ENCODE assay signal across 12 cellular contexts in the genomic region with DNA sequence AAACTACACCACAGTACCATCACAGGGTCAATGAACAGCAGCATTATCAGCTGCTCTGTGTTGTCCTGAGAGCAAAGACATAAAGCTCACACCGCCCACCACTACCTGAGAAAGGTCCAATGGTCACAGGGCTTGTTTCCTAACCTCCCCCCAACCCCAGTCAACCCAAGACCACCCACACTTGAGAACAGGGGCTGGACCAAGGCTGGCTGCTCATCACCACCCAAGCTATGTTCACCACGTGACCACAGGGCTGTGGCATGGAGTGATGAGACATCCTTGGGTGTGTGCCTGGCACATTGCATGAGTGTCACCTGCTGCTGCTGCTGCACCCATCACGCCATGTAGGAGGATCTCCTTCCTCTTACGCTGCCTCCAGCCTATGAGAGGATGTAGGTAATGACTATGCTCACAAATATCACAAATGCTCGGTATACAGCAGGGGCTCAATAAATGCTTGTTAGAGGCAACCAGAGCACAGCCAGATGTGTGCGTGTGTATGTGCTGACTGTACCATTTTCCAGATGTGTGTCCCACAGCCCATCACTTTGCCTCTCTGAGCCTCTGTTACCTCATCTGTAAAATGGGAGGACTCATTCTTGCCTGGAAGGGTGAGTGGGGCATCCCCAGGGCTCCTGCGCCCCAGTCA. TPM values are rescaled to one million over a fixed set of nuclear protein-coding genes. Genes with fewer than 3 reads are reported as not detected.
A peak's percentile ranks its signal among the peaks of the same experiment; 100 is the strongest.
DNase-seq lines count a peak whose midpoint lies in the region; ATAC-seq and TF ChIP-seq lines count a peak whose summit lies in the region.
"Had no signal": no experiment of that assay in that cellular context is flagged by ENCODE, and none has a peak within 500 bp of the region (broad histone marks: within the 10 kb centered on the region; RNA-seq: fewer than 3 reads in every experiment).

No MANE protein-coding gene starts in this region.

- H3K27ac Mint-ChIP-seq in CD14-positive monocyte: peak overlapping the region; percentile 87 to 96 (median 91)
- H3K27ac Mint-ChIP-seq in Calu3 (ENCODE audit: unreplicated experiment): no peak overlapping the region
- H3K27ac Mint-ChIP-seq: stimulated activated naive CD8-positive, alpha-beta T cell treated with anti-CD3 and anti-CD28 coated beads, Interleukin-15, Interleukin-2, amounts not matched to agents 100 ng/mL and 50 ng/mL, for 24 hours had no signal

- H3K4me3 Mint-ChIP-seq in CD14-positive monocyte (peak overlapping the region in 1 of 2 donors; percentile 35), Calu3 (ENCODE audit: low read depth, unreplicated experiment) (no peak overlapping the region)
- H3K4me3 Mint-ChIP-seq: stimulated activated naive CD8-positive, alpha-beta T cell treated with anti-CD3 and anti-CD28 coated beads, Interleukin-15, Interleukin-2, amounts not matched to agents 100 ng/mL and 50 ng/mL, for 24 hours had no signal

- H3K9me3 Mint-ChIP-seq in CD14-positive monocyte: peaks cover 2 to 12% (median 6%) of the 10 kb centered on the region in 7 donors
- no peaks in the 10 kb centered on the region for H3K9me3 Mint-ChIP-seq in Calu3 (ENCODE audit: low read depth, unreplicated experiment)
- H3K9me3 Mint-ChIP-seq: stimulated activated naive CD8-positive, alpha-beta T cell treated with anti-CD3 and anti-CD28 coated beads, Interleukin-15, Interleukin-2, amounts not matched to agents 100 ng/mL and 50 ng/mL, for 24 hours had no signal

- DNase-seq in CD14-positive monocyte (ENCODE audit: low spot score): peak; percentile 93
- DNase-seq in HT1080 (ENCODE audit: low read depth): peak; percentile 28
- no peak for DNase-seq in left colon
- DNase-seq in NCI-H1417 (lab: John Stamatoyannopoulos, UW): no peak
- DNase-seq in Calu3: no peak
- DNase-seq in NCI-H187 (lab: John Stamatoyannopoulos, UW): no peak
- DNase-seq in activated CD4-positive, CD25-positive, alpha-beta regulatory T cell treated with anti-CD3 and anti-CD28 coated beads, Interleukin-2, amount 50 U/mL, for 72 hours: no peak
- DNase-seq: activated gamma-delta T cell, hippocampal formation, NCI-H1436 had no signal

- H3K27me3 Mint-ChIP-seq in CD14-positive monocyte (ENCODE audit: low read depth in 3 of 3) (peaks cover 0 to 3% (median 2%) of the 10 kb centered on the region in 3 donors), Calu3 (ENCODE audit: unreplicated experiment) (no peaks in the 10 kb centered on the region)

- intact Hi-C loops in CD14-positive monocyte (cut with micrococcal nuclease) (loop anchor here (2.0 to 5.0 kb wide), 3 partner anchors 17 to 73 kb away; no protein-coding TSS in a partner anchor), left colon (cut with DNase I, micrococcal nuclease) (no loop called here), Calu3 (cut with micrococcal nuclease; ENCODE audit: unreplicated experiment) (no loop called here)

- BruUV-seq in Calu3 (replicated peaks; lab: Mats Ljungman, UMichigan): no TSS peak

- peak; percentile 51 for ATAC-seq in GM18867 (IDR thresholded peaks at IDR 0.05; ENCODE audit: unreplicated experiment)
- ATAC-seq in left colon: peak; percentile 64

- H3K36me3 Mint-ChIP-seq in CD14-positive monocyte: peaks cover 4 to 5% of the 10 kb centered on the region in 2 donors
- peaks cover 20% of the 10 kb centered on the region for H3K36me3 Mint-ChIP-seq in Calu3 (ENCODE audit: insufficient read depth, unreplicated experiment)

- H3K4me1 Mint-ChIP-seq in CD14-positive monocyte (peaks cover 87% of the 10 kb centered on the region), Calu3 (ENCODE audit: low read depth, unreplicated experiment) (peaks cover 27% of the 10 kb centered on the region)

- TF ChIP-seq CTCF in CD14-positive monocyte (IDR thresholded peaks at IDR 0.05) (no peak), Calu3 (IDR thresholded peaks at IDR 0.05; ENCODE audit: unreplicated experiment) (no peak)

- CTCF ChIA-PET in Calu3 (lab: Charles Lee): no interaction called here

RNA-seq across cellular contexts. Expression of a gene that starts 23.3 kb away (rescaled TPM):
- 10 to 100 TPM; 28.4 to 58.3 TPM for polyA plus RNA-seq in CD14-positive monocyte
- total RNA-seq in HT1080 (2014; rRNA removed; shearing (Covaris generic)): 6.1 and 8.9 TPM in 2 replicates
- polyA plus RNA-seq in HT1080 (2015; cell fraction: cytosol; rRNA removed): 16.9 and 17.0 TPM in 2 replicates
- 9.9 and 11.1 TPM in 2 replicates for polyA plus RNA-seq in HT1080 (2015; cell fraction: nucleus; rRNA removed)
- 10 to 100 TPM in 1 of 2 donors, 1 to 10 TPM in 1; 7.4 to 13.3 TPM for total RNA-seq in left colon
- total RNA-seq in Calu3 (2022): 24.0 and 28.3 TPM in 2 replicates

Comparison
In these comparisons a context has a peak if more than half of its experiments do, and no peak if none do; other contexts are left out.
1. DNase-seq: peak in CD14-positive monocyte (single experiment) and HT1080 (single experiment); none in left colon (0 of 2), NCI-H1417 (0 of 3), Calu3 (single experiment), NCI-H187 (0 of 2) and activated CD4-positive, CD25-positive, alpha-beta regulatory T cell treated with anti-CD3 and anti-CD28 coated beads, Interleukin-2, amount 50 U/mL, for 72 hours (single experiment).
2. intact Hi-C loops: an anchor here in CD14-positive monocyte (2.0 to 5.0 kb wide); none called in left colon and Calu3.